ENCODE assay signal across 8 cellular contexts in genomic region chr10:33330543-33331019, GRCh38. TPM values are rescaled to one million over a fixed set of nuclear protein-coding genes. Genes with fewer than 3 reads are reported as not detected.
DNase-seq lines count a peak whose midpoint lies in the region; ATAC-seq, FAIRE-seq and TF ChIP-seq lines count a peak whose summit lies in the region.

No MANE protein-coding gene starts in this region.

- TF ChIP-seq POLR2A in NB4 (IDR thresholded peaks at IDR 0.05; ENCODE audit: extremely low read depth, insufficient read length) (no peak), adrenal gland (IDR thresholded peaks at IDR 0.05) (peak in 1 of 2 donors; percentile 14)

- H3K27me3 ChIP-seq in BJ (ENCODE audit: control insufficient read depth, insufficient read depth, low read length) (no peaks in the 10 kb centered on the region), adrenal gland (no peaks in the 10 kb centered on the region), heart right ventricle (peaks cover 0 to 10% (median 0%) of the 10 kb centered on the region in 7 donors)

- TF ChIP-seq CTCF in BJ (IDR thresholded peaks at IDR 0.05; ENCODE audit: insufficient read depth, low read depth, low read length) (peak; percentile 89), NB4 (IDR thresholded peaks at IDR 0.05; ENCODE audit: low read depth, low read length) (peak; percentile 71), adrenal gland (IDR thresholded peaks at IDR 0.05) (peak; percentile 82 to 93 (median 88)), heart right ventricle (IDR thresholded peaks at IDR 0.05) (peak; percentile 87 to 96 (median 93))

- DNase-seq in BJ (ENCODE audit: low read depth) (no peak), NB4 (ENCODE audit: low read depth) (peak; percentile 71), SW480 (ENCODE audit: low spot score) (peak; percentile 78), adrenal gland (peak; percentile 80 to 94 (median 88)), heart right ventricle (peak; percentile 84 to 92), putamen (ENCODE audit: low spot score) (peak; percentile 79), urothelium cell line (ENCODE audit: low spot score) (peak; percentile 71)

- 1 to 3% (median 3%) methylated on average over 11 of the region's 11 CpGs for WGBS in adrenal gland, 4 donors
- 1 to 2% methylated on average over 11 of the region's 11 CpGs for WGBS in heart right ventricle, 2 donors

- CTCF ChIA-PET in BJ (lab: Yijun Ruan, JAX) = interaction anchor here (0.6 to 2.8 kb wide), 7 partner anchors 8 to 1313 kb away, joined by 3 to 18 read pairs (median 3); no protein-coding TSS in a partner anchor

- H3K27ac ChIP-seq in adrenal gland (peak overlapping the region in 3 of 5 donors; percentile 11 to 91 (median 45)), heart right ventricle (peak overlapping the region in 9 of 10 donors; percentile 95 to 100 (median 99))

- H3K9me3 ChIP-seq in adrenal gland (replicated peaks in 1 of 3) (no peaks in the 10 kb centered on the region), heart right ventricle (no peaks in the 10 kb centered on the region)

- POLR2A ChIA-PET in BJ (lab: Charles Lee) = no interaction called here

- H3K4me3 ChIP-seq in BJ (ENCODE audit: low read depth, low read length) = peak overlapping the region; percentile 95
- no peak overlapping the region for H3K4me3 ChIP-seq in NB4 (ENCODE audit: low read depth, low read length)
- peak overlapping the region in 1 of 4 donors; percentile 78 for H3K4me3 ChIP-seq in adrenal gland
- peak overlapping the region; percentile 71 to 95 (median 92) for H3K4me3 ChIP-seq in heart right ventricle

- ATAC-seq in GM21367 (IDR thresholded peaks at IDR 0.05; ENCODE audit: unreplicated experiment) (peak; percentile 78), heart right ventricle (peak in 6 of 8 donors; percentile 18 to 40 (median 30))

- H3K4me1 ChIP-seq in adrenal gland (replicated peaks in 1 of 2) = peaks cover 4 to 55% of the 10 kb centered on the region in 2 donors
- H3K4me1 ChIP-seq in heart right ventricle = peaks cover 3 to 61% (median 48%) of the 10 kb centered on the region in 9 donors

- no peaks in the 10 kb centered on the region for H3K36me3 ChIP-seq in BJ (ENCODE audit: control insufficient read depth, insufficient read depth, low read length)
- peaks cover 0 to 22% of the 10 kb centered on the region in 2 donors for H3K36me3 ChIP-seq in adrenal gland (replicated peaks in 1 of 2)
- peaks cover 0 to 50% (median 18%) of the 10 kb centered on the region in 9 donors for H3K36me3 ChIP-seq in heart right ventricle

- intact Hi-C loops in adrenal gland (cut with DNase I) = loop anchor here (5.0 to 10.0 kb wide), 4 partner anchors 138 to 1307 kb away; no protein-coding TSS in a partner anchor
- intact Hi-C loops in heart right ventricle (cut with DNase I) = loop anchor here (2.0 to 10.0 kb wide), 19 partner anchors 58 to 1307 kb away; no protein-coding TSS in a partner anchor

- peak; percentile 98 for FAIRE-seq in urothelium cell line (lab: Jason Lieb, UNC)

RNA-seq across cellular contexts. Expression of gene NRP1, which starts 3.9 kb away (rescaled TPM):
- polyA plus RNA-seq in BJ (2011; rRNA removed) (141 and 165 TPM in 2 replicates), adrenal gland (10 to 100 TPM; 20.2 to 55.8 (median 27.9) TPM), heart right ventricle (10 to 100 TPM; 45.3 to 56.0 TPM)
- 150 and 187 TPM in 2 replicates for polyA minus RNA-seq in BJ (2011; rRNA and poly(A)+ RNA removed)
- total RNA-seq in adrenal gland (100 to 1,000 TPM in 4 of 8 donors, 10 to 100 TPM in 4; 56.3 to 151 (median 115) TPM), heart right ventricle (100 to 1,000 TPM; 132 to 229 (median 167) TPM)
